18 cellular contexts compared by ENCODE assay signal in genomic region chr5:124647393-124647792, GRCh38.
A peak's percentile ranks its signal among the peaks of the same experiment; 100 is the strongest.
DNase-seq lines count a peak whose midpoint lies in the region; ATAC-seq, FAIRE-seq and TF ChIP-seq lines count a peak whose summit lies in the region.
"Had no signal": no experiment of that assay in that cellular context is flagged by ENCODE, and none has a peak within 500 bp of the region (broad histone marks: within the 10 kb centered on the region; RNA-seq: fewer than 3 reads in every experiment).

No MANE protein-coding gene starts in this region.

- H3K36me3 Mint-ChIP-seq in MCF 10A (ENCODE audit: insufficient read depth, unreplicated experiment): peaks cover 52% of the 10 kb centered on the region
- H3K36me3 Mint-ChIP-seq: CD4-positive, alpha-beta memory T cell had no signal

- H3K9me3 ChIP-seq in breast epithelium (no peaks in the 10 kb centered on the region), Panc1 (ENCODE audit: control insufficient read depth, insufficient read depth, low read depth, low read length) (no peaks in the 10 kb centered on the region), endothelial cell of umbilical vein (replicated peaks; ENCODE audit: control insufficient read depth, insufficient read depth, low read length) (no peaks in the 10 kb centered on the region), small intestine (ENCODE audit: control insufficient read depth, low read depth) (no peaks in the 10 kb centered on the region)
- H3K9me3 ChIP-seq: BE2C had no signal

- H3K4me3 Mint-ChIP-seq in MCF 10A (ENCODE audit: unreplicated experiment): no peak overlapping the region
- H3K4me3 Mint-ChIP-seq: CD4-positive, alpha-beta memory T cell had no signal

- ATAC-seq in Panc1: no peak
- no peak for ATAC-seq in HG03565 (IDR thresholded peaks at IDR 0.05; ENCODE audit: unreplicated experiment)
- ATAC-seq in GM19397 (IDR thresholded peaks at IDR 0.05; ENCODE audit: unreplicated experiment): no peak

- H3K27me3 ChIP-seq in breast epithelium (no peaks in the 10 kb centered on the region), Panc1 (ENCODE audit: control insufficient read depth, insufficient read depth, low read length) (no peaks in the 10 kb centered on the region), endothelial cell of umbilical vein (ENCODE audit: control insufficient read depth in 2 of 2, insufficient read depth in 2 of 2, low read length in 2 of 2) (no peaks in the 10 kb centered on the region), small intestine (ENCODE audit: control insufficient read depth in 2 of 2, insufficient read depth in 2 of 2, low read length in 2 of 2) (no peaks in the 10 kb centered on the region)
- H3K27me3 ChIP-seq: BE2C had no signal

- no peaks in the 10 kb centered on the region for H3K9me3 Mint-ChIP-seq in MCF 10A (ENCODE audit: unreplicated experiment)

- no peaks in the 10 kb centered on the region for H4K20me1 ChIP-seq in endothelial cell of umbilical vein (replicated peaks; ENCODE audit: control insufficient read depth, extremely low read depth, insufficient read depth, low read length)

- TF ChIP-seq POLR2A in breast epithelium (IDR thresholded peaks at IDR 0.05): no peak
- TF ChIP-seq POLR2A in endothelial cell of umbilical vein (IDR thresholded peaks at IDR 0.05; ENCODE audit: low read depth, low read length): no peak

- H3K27ac ChIP-seq in breast epithelium (no peak overlapping the region), Panc1 (ENCODE audit: low read length) (peak overlapping the region; percentile 72), endothelial cell of umbilical vein (ENCODE audit: insufficient read depth, low read depth, low read length) (no peak overlapping the region), small intestine (ENCODE audit: low read depth in 1 of 2, low read length in 1 of 2) (no peak overlapping the region)
- H3K27ac ChIP-seq: 22Rv1 had no signal

- no peaks in the 10 kb centered on the region for H3K27me3 Mint-ChIP-seq in MCF 10A (ENCODE audit: insufficient read depth, unreplicated experiment)

- H3K4me1 ChIP-seq in breast epithelium: peaks cover 0 to 22% of the 10 kb centered on the region in 2 donors
- H3K4me1 ChIP-seq in Panc1 (ENCODE audit: control insufficient read depth, insufficient read depth, low read length): peaks cover 44% of the 10 kb centered on the region
- H3K4me1 ChIP-seq in endothelial cell of umbilical vein (ENCODE audit: control insufficient read depth, extremely low read depth, insufficient read depth, low read length): peaks cover 37% of the 10 kb centered on the region
- H3K4me1 ChIP-seq in small intestine (ENCODE audit: control insufficient read depth in 2 of 2, insufficient read depth in 1 of 2, low read depth in 1 of 2, low read length in 1 of 2): peaks cover 8 to 17% of the 10 kb centered on the region in 2 donors

- CTCF ChIA-PET in MCF 10A (lab: Yijun Ruan, JAX) (interaction anchor here (0.6 to 0.9 kb wide), 2 partner anchors 9 to 1868 kb away, joined by 3 read pairs; no protein-coding TSS in a partner anchor), Panc1 (lab: Charles Lee) (no interaction called here), endothelial cell of umbilical vein (lab: Charles Lee) (no interaction called here)

- H3K4me2 ChIP-seq in endothelial cell of umbilical vein (ENCODE audit: insufficient read depth, low read length): no peak overlapping the region

- H3K9ac ChIP-seq in endothelial cell of umbilical vein (replicated peaks; ENCODE audit: extremely low read depth, insufficient read depth, low read length): no peak overlapping the region

- POLR2A ChIA-PET in MCF 10A (lab: Yijun Ruan, JAX) (interaction anchor here (1.0 to 2.0 kb wide), 5 partner anchors 11 to 178 kb away, joined by 3 to 5 read pairs (median 4); no protein-coding TSS in a partner anchor), Panc1 (lab: Charles Lee) (interaction anchor here (0.6 kb wide), 1 partner anchor 380 kb away, joined by 5 read pairs; no protein-coding TSS in a partner anchor), endothelial cell of umbilical vein (lab: Charles Lee) (no interaction called here)

- DNase-seq in MCF 10A (ENCODE audit: unreplicated experiment) (no peak), breast epithelium (ENCODE audit: low spot score in 2 of 2) (no peak), Panc1 (ENCODE audit: low read depth, low spot score) (no peak), endothelial cell of umbilical vein (ENCODE audit: low read depth, low spot score) (no peak), small intestine (peak; percentile 45), head of caudate nucleus (no peak)
- DNase-seq: BE2C; Calu3; CD4-positive, alpha-beta memory T cell; DMS53; KBM-7; NCI-H1694 treated with DMSO at 0.1 percent for 48 hours; NK-92 treated with Interleukin-12 subunit alpha and Interleukin-12 subunit beta, amount 100 ng/mL, for 24 hours; OCI-M1; SHP77 had no signal

- H3K36me3 ChIP-seq in breast epithelium (no peaks in the 10 kb centered on the region), Panc1 (ENCODE audit: control insufficient read depth, insufficient read depth, low read length) (no peaks in the 10 kb centered on the region), endothelial cell of umbilical vein (ENCODE audit: control insufficient read depth in 2 of 2, extremely low read depth in 1 of 2, insufficient read depth in 2 of 2, low read length in 2 of 2) (peaks cover 0 to 8% of the 10 kb centered on the region in 2 experiments), small intestine (ENCODE audit: control insufficient read depth in 2 of 2, insufficient read depth in 2 of 2, low read length in 2 of 2) (peaks cover under 1 to 4% of the 10 kb centered on the region in 2 donors)

- no peaks in the 10 kb centered on the region for H3K9me1 ChIP-seq in endothelial cell of umbilical vein (replicated peaks; ENCODE audit: control insufficient read depth, extremely low read depth, insufficient read depth, low read length)

- intact Hi-C loops in MCF 10A (cut with micrococcal nuclease): no loop called here
- intact Hi-C loops in breast epithelium (cut with DNase I; ENCODE audit: low total_unique reads): no loop called here
- intact Hi-C loops in Panc1 (cut with micrococcal nuclease; ENCODE audit: unreplicated experiment): no loop called here
- intact Hi-C loops in endothelial cell of umbilical vein (cut with micrococcal nuclease): no loop called here
- intact Hi-C loops in head of caudate nucleus (cut with DNase I): no loop called here

- FAIRE-seq in endothelial cell of umbilical vein (lab: Jason Lieb, UNC) (no peak), small intestine (lab: Jason Lieb, UNC) (no peak)

- WGBS in small intestine, 3 donors: 77 to 92% (median 79%) methylated on average over 10 of the region's 10 CpGs

- BruUV-seq in MCF 10A (replicated peaks; lab: Mats Ljungman, UMichigan) (TSS peak; percentile 29), Panc1 (replicated peaks; lab: Mats Ljungman, UMichigan) (TSS peak; percentile 53), endothelial cell of umbilical vein (replicated peaks; lab: Mats Ljungman, UMichigan) (TSS peak; percentile 13)

- H3K4me3 ChIP-seq in breast epithelium: no peak overlapping the region
- no peak overlapping the region for H3K4me3 ChIP-seq in Panc1 (ENCODE audit: low read depth in 2 of 2, low read length in 2 of 2)
- no peak overlapping the region for H3K4me3 ChIP-seq in endothelial cell of umbilical vein (replicated peaks in 1 of 3; ENCODE audit: insufficient read depth in 1 of 3, low read depth in 1 of 3, low read length in 3 of 3)
- no peak overlapping the region for H3K4me3 ChIP-seq in small intestine (ENCODE audit: low read depth in 1 of 2, low read length in 2 of 2)

- peaks cover 51% of the 10 kb centered on the region for H3K4me1 Mint-ChIP-seq in MCF 10A (ENCODE audit: insufficient read depth, unreplicated experiment)

- no peak overlapping the region for H3K27ac Mint-ChIP-seq in MCF 10A (ENCODE audit: low read depth, unreplicated experiment)

- no peak overlapping the region for H2AFZ ChIP-seq in endothelial cell of umbilical vein (ENCODE audit: low read depth, low read length)

- no peaks in the 10 kb centered on the region for H3K79me2 ChIP-seq in endothelial cell of umbilical vein (ENCODE audit: control insufficient read depth, insufficient read depth, low read length)

- TF ChIP-seq CTCF in MCF 10A (IDR thresholded peaks at IDR 0.05; ENCODE audit: unreplicated experiment): no peak
- TF ChIP-seq CTCF in breast epithelium (IDR thresholded peaks at IDR 0.05): no peak
- no peak for TF ChIP-seq CTCF in Panc1 (IDR thresholded peaks at IDR 0.05)
- TF ChIP-seq CTCF in endothelial cell of umbilical vein (IDR thresholded peaks at IDR 0.05; ENCODE audit: extremely low read depth in 1 of 2, insufficient read depth in 1 of 2, low read depth in 1 of 2, low read length in 2 of 2): no peak

- dilution Hi-C loops in endothelial cell of umbilical vein (cut with MboI; ENCODE audit: extremely low pct_ligation_motif_present, low sequenced_read_pairs): no loop called here

- in situ Hi-C loops in Panc1 (cut with HindIII; ENCODE audit: low pct_unique_long_range_greater_than_20kb, low sequenced_read_pairs): no loop called here

TF ChIP-seq in endothelial cell of umbilical vein, 7 proteins besides CTCF, POLR2A, EP300 and RAD21:
- no peak for TF ChIP-seq FOS (IDR thresholded peaks at IDR 0.05; ENCODE audit: borderline replicate concordance, insufficient read depth, low read length)
- TF ChIP-seq EZH2 (IDR thresholded peaks at IDR 0.05; ENCODE audit: borderline replicate concordance, low read depth, low read length, severe bottlenecking): no peak
- TF ChIP-seq MYC (IDR thresholded peaks at IDR 0.05; ENCODE audit: low read depth, low read length): no peak
- no peak for TF ChIP-seq GATA2 (IDR thresholded peaks at IDR 0.05; ENCODE audit: insufficient read depth, insufficient read length, low read depth, low read length)
- TF ChIP-seq JUN (IDR thresholded peaks at IDR 0.05; ENCODE audit: borderline replicate concordance, insufficient read depth, insufficient read length, low read depth): no peak
- TF ChIP-seq POLR2AphosphoS5 (IDR thresholded peaks at IDR 0.05; ENCODE audit: insufficient read depth, low read depth, low read length): no peak
- no peak for TF ChIP-seq MAX (IDR thresholded peaks at IDR 0.05; ENCODE audit: insufficient read depth, insufficient read length)
